8 cellular contexts compared by ENCODE assay signal in genomic region chr19:56105090-56105701, GRCh38. TPM values are rescaled to one million over a fixed set of nuclear protein-coding genes. Genes with fewer than 3 reads are reported as not detected.
DNase-seq lines count a peak whose midpoint lies in the region; ATAC-seq and TF ChIP-seq lines count a peak whose summit lies in the region.

No MANE protein-coding gene starts in this region.

- no peak overlapping the region for H3K27ac Mint-ChIP-seq in activated CD8-positive, alpha-beta T cell treated with anti-CD3 and anti-CD28 coated beads, Interleukin-2, amount 10 ng/mL, durations not matched to agents 7 days and 5 days
- no peak overlapping the region for H3K27ac Mint-ChIP-seq in endodermal cell
- H3K27ac Mint-ChIP-seq in memory B cell: peak overlapping the region; percentile 93

- WGBS in endodermal cell (ENCODE audit: insufficient coverage in 1 of 2, insufficient read length in 1 of 2), 2 experiments: 32 to 65% methylated on average over 6 to 21 of the region's 22 CpGs

- H3K4me3 Mint-ChIP-seq in activated CD8-positive, alpha-beta T cell treated with anti-CD3 and anti-CD28 coated beads, Interleukin-2, amount 10 ng/mL, durations not matched to agents 7 days and 5 days: no peak overlapping the region
- H3K4me3 Mint-ChIP-seq in endodermal cell (no peak overlapping the region), memory B cell (peak overlapping the region; percentile 18)

- no peaks in the 10 kb centered on the region for H3K4me1 ChIP-seq in endodermal cell (ENCODE audit: control insufficient read depth, insufficient read depth, low read length)

- peaks cover 34% of the 10 kb centered on the region for H3K4me1 Mint-ChIP-seq in activated CD8-positive, alpha-beta T cell treated with anti-CD3 and anti-CD28 coated beads, Interleukin-2, amount 10 ng/mL, durations not matched to agents 7 days and 5 days (ENCODE audit: low read depth)
- H3K4me1 Mint-ChIP-seq in endodermal cell (peaks cover 10% of the 10 kb centered on the region), memory B cell (peaks cover 29% of the 10 kb centered on the region)

- no peaks in the 10 kb centered on the region for H3K27me3 Mint-ChIP-seq in activated CD8-positive, alpha-beta T cell treated with anti-CD3 and anti-CD28 coated beads, Interleukin-2, amount 10 ng/mL, durations not matched to agents 7 days and 5 days (ENCODE audit: low read depth)
- no peaks in the 10 kb centered on the region for H3K27me3 Mint-ChIP-seq in endodermal cell (ENCODE audit: insufficient read depth)
- no peaks in the 10 kb centered on the region for H3K27me3 Mint-ChIP-seq in memory B cell

- peaks cover 12% of the 10 kb centered on the region for H3K36me3 ChIP-seq in endodermal cell (ENCODE audit: control insufficient read depth, insufficient read depth, low read length)

- POLR2A ChIA-PET in activated CD8-positive, alpha-beta T cell treated with anti-CD3 and anti-CD28 coated beads, Interleukin-2, amount 10 ng/mL, durations not matched to agents 7 days and 5 days (lab: Charles Lee): interaction anchor here (1.0 kb wide), 1 partner anchor 16 kb away, joined by 4 read pairs; the partner anchor contains the start of gene ZNF787

- peaks cover 12% of the 10 kb centered on the region for H3K36me3 Mint-ChIP-seq in activated CD8-positive, alpha-beta T cell treated with anti-CD3 and anti-CD28 coated beads, Interleukin-2, amount 10 ng/mL, durations not matched to agents 7 days and 5 days (ENCODE audit: low read depth)
- H3K36me3 Mint-ChIP-seq in endodermal cell (ENCODE audit: low read depth) (peaks cover 18% of the 10 kb centered on the region), memory B cell (peaks cover 17% of the 10 kb centered on the region)

- no peaks in the 10 kb centered on the region for H3K27me3 ChIP-seq in endodermal cell (ENCODE audit: control insufficient read depth, insufficient read depth, low read length, poor library complexity, severe bottlenecking)

- H3K9me3 Mint-ChIP-seq in activated CD8-positive, alpha-beta T cell treated with anti-CD3 and anti-CD28 coated beads, Interleukin-2, amount 10 ng/mL, durations not matched to agents 7 days and 5 days (ENCODE audit: insufficient read depth): no peaks in the 10 kb centered on the region
- H3K9me3 Mint-ChIP-seq in endodermal cell (no peaks in the 10 kb centered on the region), memory B cell (no peaks in the 10 kb centered on the region)

- H3K9me3 ChIP-seq in endodermal cell (ENCODE audit: control insufficient read depth, low read length): no peaks in the 10 kb centered on the region

- peak; percentile 89 for TF ChIP-seq CTCF in endodermal cell (conservative IDR thresholded peaks at IDR 0.05)

- CTCF ChIA-PET in activated CD8-positive, alpha-beta T cell treated with anti-CD3 and anti-CD28 coated beads, Interleukin-2, amount 10 ng/mL, durations not matched to agents 7 days and 5 days (lab: Charles Lee): interaction anchor here (1.0 to 1.3 kb wide), 3 partner anchors 9 to 228 kb away, joined by 3 to 7 read pairs (median 3); no protein-coding TSS in a partner anchor

- peak; percentile 70 for ATAC-seq in activated CD8-positive, alpha-beta T cell treated with anti-CD3 and anti-CD28 coated beads, Interleukin-2, amount 10 ng/mL, durations not matched to agents 7 days and 5 days
- peak; percentile 84 for ATAC-seq in memory B cell (ENCODE audit: low read depth)
- ATAC-seq in GM21825 (IDR thresholded peaks at IDR 0.05; ENCODE audit: unreplicated experiment): no peak

- H3K4me3 ChIP-seq in endodermal cell (ENCODE audit: low read length): no peak overlapping the region

- peak; percentile 80 for DNase-seq in DMS79 treated with DMSO at 0.1 percent for 48 hours (lab: John Stamatoyannopoulos, UW)
- peak; percentile 58 for DNase-seq in NCI-H2029 (lab: John Stamatoyannopoulos, UW)
- DNase-seq in activated CD8-positive, alpha-beta T cell treated with anti-CD3 and anti-CD28 coated beads, Interleukin-2, amount 10 ng/mL, durations not matched to agents 7 days and 5 days: peak; percentile 61
- DNase-seq in endodermal cell: peak; percentile 94
- DNase-seq in memory B cell (ENCODE audit: low spot score in 2 of 2): peak; percentile 54 to 58
- peak; percentile 62 for DNase-seq in stimulated activated CD8-positive, alpha-beta memory T cell treated with anti-CD3 and anti-CD28 coated beads, Interleukin-4, amount 100 ng/mL, for 48 hours
- DNase-seq in SK-N-DZ (ENCODE audit: low spot score): no peak

- no peak overlapping the region for H3K9ac ChIP-seq in endodermal cell (ENCODE audit: extremely low read depth, low read length, poor library complexity, severe bottlenecking)

- H3K27ac ChIP-seq in endodermal cell (ENCODE audit: low read depth, low read length): peak overlapping the region; percentile 81

RNA-seq across cellular contexts. Expression of gene ZNF787, which starts 15.9 kb away (rescaled TPM):
- 10 to 100 TPM; 30.4 to 31.3 TPM for total RNA-seq in activated CD8-positive, alpha-beta T cell treated with anti-CD3 and anti-CD28 coated beads, Interleukin-2, amount 10 ng/mL, durations not matched to agents 7 days and 5 days
- 10 to 100 TPM; 42.1 to 43.7 TPM for total RNA-seq in endodermal cell
- 27.7 TPM for polyA plus RNA-seq in endodermal cell (2013, experiment 1 of 2)
- polyA plus RNA-seq in endodermal cell (2013, experiment 2 of 2): 26.5 TPM
- polyA plus RNA-seq in SK-N-DZ (2014; cell fraction: cytosol; rRNA removed): 11.9 and 15.2 TPM in 2 replicates
- 10.7 and 19.6 TPM in 2 replicates for polyA plus RNA-seq in SK-N-DZ (2014; cell fraction: nucleus; rRNA removed)

RNA-seq across cellular contexts. Expression of gene ZNF444, which starts 35.9 kb away (rescaled TPM):
- 10 to 100 TPM; 29.3 to 30.1 TPM for total RNA-seq in activated CD8-positive, alpha-beta T cell treated with anti-CD3 and anti-CD28 coated beads, Interleukin-2, amount 10 ng/mL, durations not matched to agents 7 days and 5 days
- 10 to 100 TPM; 50.2 to 58.8 TPM for total RNA-seq in endodermal cell
- polyA plus RNA-seq in endodermal cell (2013, experiment 1 of 2): 36.7 TPM
- polyA plus RNA-seq in endodermal cell (2013, experiment 2 of 2): 31.4 TPM
- polyA plus RNA-seq in SK-N-DZ (2014; cell fraction: cytosol; rRNA removed): 12.2 and 31.6 TPM in 2 replicates
- 63.4 and 87.1 TPM in 2 replicates for polyA plus RNA-seq in SK-N-DZ (2014; cell fraction: nucleus; rRNA removed)
